8 cellular contexts compared by ENCODE assay signal in genomic region chr1:8987881-8988617, GRCh38. TPM values are rescaled to one million over a fixed set of nuclear protein-coding genes. Genes with fewer than 3 reads are reported as not detected.
DNase-seq lines count a peak whose midpoint lies in the region; ATAC-seq and TF ChIP-seq lines count a peak whose summit lies in the region.

No MANE protein-coding gene starts in this region.

- peak overlapping the region; percentile 52 for H2AFZ ChIP-seq in GM23248

- no peaks in the 10 kb centered on the region for H3K27me3 ChIP-seq in GM23248 (replicated peaks; ENCODE audit: insufficient read depth)
- no peaks in the 10 kb centered on the region for H3K27me3 ChIP-seq in heart right ventricle

- H3K4me2 ChIP-seq in GM23248 (ENCODE audit: unreplicated experiment): no peak overlapping the region

- POLR2A ChIA-PET in activated naive CD8-positive, alpha-beta T cell treated with anti-CD3 and anti-CD28 coated beads, Interleukin-2, amount 10 ng/mL, durations not matched to agents 7 days and 5 days (lab: Charles Lee): interaction anchor here (0.6 to 5.8 kb wide), 15 partner anchors 16 to 1013 kb away, joined by 3 to 298 read pairs (median 10); partner anchors contain the start of genes CA6 and ENO1

- H3K9ac ChIP-seq in GM23248: peak overlapping the region; percentile 4; the same call in 1 of the 2 replicates

- DNase-seq in Ammon's horn (ENCODE audit: low spot score) (peak; percentile 82), GM23248 (peak; percentile 65), heart right ventricle (peak; percentile 31 to 66), retinal pigment epithelial cell (ENCODE audit: low read depth) (no peak), NCI-H2081 treated with DMSO at 0.1 percent for 48 hours (lab: John Stamatoyannopoulos, UW) (no peak)
- DNase-seq in activated naive CD8-positive, alpha-beta T cell treated with anti-CD3 and anti-CD28 coated beads, Interleukin-2, amount 10 ng/mL, durations not matched to agents 7 days and 5 days: peak; percentile 85

- H3K27ac ChIP-seq in GM23248 (peak overlapping the region; percentile 9; the same call in 1 of the 2 replicates), heart right ventricle (peak overlapping the region in 1 of 10 donors; percentile 74)

- H3K9me2 ChIP-seq in GM23248 (ENCODE audit: insufficient read depth): no peaks in the 10 kb centered on the region

- peaks cover 8% of the 10 kb centered on the region; the same call in 1 of the 2 replicates for H3K4me1 ChIP-seq in GM23248 (ENCODE audit: insufficient read depth)
- H3K4me1 ChIP-seq in heart right ventricle: peaks cover 0 to 25% (median 8%) of the 10 kb centered on the region in 9 donors

- H3K36me3 ChIP-seq in GM23248 (ENCODE audit: low read depth): no peaks in the 10 kb centered on the region
- no peaks in the 10 kb centered on the region for H3K36me3 ChIP-seq in heart right ventricle

- no peaks in the 10 kb centered on the region for H3K9me3 ChIP-seq in GM23248 (ENCODE audit: low read depth)
- no peaks in the 10 kb centered on the region for H3K9me3 ChIP-seq in heart right ventricle

- peaks cover 4% of the 10 kb centered on the region for H3K36me3 Mint-ChIP-seq in activated naive CD8-positive, alpha-beta T cell treated with anti-CD3 and anti-CD28 coated beads, Interleukin-2, amount 10 ng/mL, durations not matched to agents 7 days and 5 days

- in situ Hi-C loops in GM23248 (cut with MboI): no loop called here

- 18 to 24% methylated on average over 9 of the region's 9 CpGs for WGBS in GM23248 (ENCODE audit: low coverage in 1 of 2, low lambda C conversion rate in 2 of 2, missing lambda C conversion rate in 2 of 2), 2 experiments
- WGBS in heart right ventricle, 2 donors: 24 to 33% methylated on average over 9 of the region's 9 CpGs

- H3K4me1 Mint-ChIP-seq in activated naive CD8-positive, alpha-beta T cell treated with anti-CD3 and anti-CD28 coated beads, Interleukin-2, amount 10 ng/mL, durations not matched to agents 7 days and 5 days: peaks cover 37% of the 10 kb centered on the region

- H3K4me3 Mint-ChIP-seq in activated naive CD8-positive, alpha-beta T cell treated with anti-CD3 and anti-CD28 coated beads, Interleukin-2, amount 10 ng/mL, durations not matched to agents 7 days and 5 days: peak overlapping the region; percentile 73

- no peaks in the 10 kb centered on the region for H3K9me3 Mint-ChIP-seq in activated naive CD8-positive, alpha-beta T cell treated with anti-CD3 and anti-CD28 coated beads, Interleukin-2, amount 10 ng/mL, durations not matched to agents 7 days and 5 days

- ATAC-seq in SK-N-SH treated with all-trans-retinoic acid at 6 μM for 48 hours (peak; percentile 73), heart right ventricle (peak in 7 of 8 donors; percentile 61 to 79 (median 70)), GM18498 (IDR thresholded peaks at IDR 0.05; ENCODE audit: unreplicated experiment) (no peak)
- ATAC-seq in activated naive CD8-positive, alpha-beta T cell treated with anti-CD3 and anti-CD28 coated beads, Interleukin-2, amount 10 ng/mL, durations not matched to agents 7 days and 5 days (ENCODE audit: low read depth): peak; percentile 53

- intact Hi-C loops in heart right ventricle (cut with DNase I): loop anchor here (1.0 to 5.0 kb wide), 5 partner anchors 66 to 131 kb away; no protein-coding TSS in a partner anchor

- no peaks in the 10 kb centered on the region for H3K79me2 ChIP-seq in GM23248 (ENCODE audit: insufficient read depth)

- H3F3A ChIP-seq in GM23248 (ENCODE audit: insufficient read depth): peaks cover 14% of the 10 kb centered on the region

- H4K20me1 ChIP-seq in GM23248 (ENCODE audit: insufficient read depth): no peaks in the 10 kb centered on the region

- TF ChIP-seq CTCF in heart right ventricle (IDR thresholded peaks at IDR 0.05) (peak; percentile 78 to 96 (median 92)), retinal pigment epithelial cell (conservative IDR thresholded peaks at IDR 0.05; ENCODE audit: low read depth, low read length) (peak; percentile 94)

- H3K4me3 ChIP-seq in GM23248: no peak overlapping the region
- no peak overlapping the region for H3K4me3 ChIP-seq in heart right ventricle
- no peak overlapping the region for H3K4me3 ChIP-seq in retinal pigment epithelial cell (ENCODE audit: low read length)

- H3K27me3 Mint-ChIP-seq in activated naive CD8-positive, alpha-beta T cell treated with anti-CD3 and anti-CD28 coated beads, Interleukin-2, amount 10 ng/mL, durations not matched to agents 7 days and 5 days: peaks cover 2% of the 10 kb centered on the region

- peak overlapping the region; percentile 91 for H3K27ac Mint-ChIP-seq in activated naive CD8-positive, alpha-beta T cell treated with anti-CD3 and anti-CD28 coated beads, Interleukin-2, amount 10 ng/mL, durations not matched to agents 7 days and 5 days

TF ChIP-seq in SK-N-SH treated with all-trans-retinoic acid at 6 μM for 48 hours, 23 proteins besides CTCF, POLR2A, EP300 and RAD21:
- TF ChIP-seq ZFP30 (CRISPR knock-in tag; IDR thresholded peaks at IDR 0.05): no peak
- no peak for TF ChIP-seq RARB (CRISPR knock-in tag; IDR thresholded peaks at IDR 0.05)
- TF ChIP-seq POU6F1 (CRISPR knock-in tag; IDR thresholded peaks at IDR 0.05; ENCODE audit: borderline replicate concordance, low read depth): no peak
- TF ChIP-seq GLIS3 (CRISPR knock-in tag; IDR thresholded peaks at IDR 0.05): no peak
- TF ChIP-seq ESRRG (CRISPR knock-in tag; IDR thresholded peaks at IDR 0.05): no peak
- TF ChIP-seq SNAI2 (CRISPR knock-in tag; IDR thresholded peaks at IDR 0.05): no peak
- no peak for TF ChIP-seq ZNF70 (CRISPR knock-in tag; IDR thresholded peaks at IDR 0.05)
- TF ChIP-seq ZNF565 (CRISPR knock-in tag; conservative IDR thresholded peaks at IDR 0.05; ENCODE audit: low read depth): no peak
- TF ChIP-seq TOX (CRISPR knock-in tag; IDR thresholded peaks at IDR 0.05; ENCODE audit: borderline replicate concordance): no peak
- no peak for TF ChIP-seq ZNF8 (CRISPR knock-in tag; IDR thresholded peaks at IDR 0.05)
- TF ChIP-seq BACH2 (CRISPR knock-in tag; IDR thresholded peaks at IDR 0.05; ENCODE audit: borderline replicate concordance): no peak
- no peak for TF ChIP-seq ZC3H10 (CRISPR knock-in tag; IDR thresholded peaks at IDR 0.05)
- no peak for TF ChIP-seq ISL1 (CRISPR knock-in tag; IDR thresholded peaks at IDR 0.05)
- no peak for TF ChIP-seq PPARA (CRISPR knock-in tag; IDR thresholded peaks at IDR 0.05; ENCODE audit: borderline replicate concordance)

RNA-seq across cellular contexts. Expression of gene SLC2A7, which starts 38.2 kb away (rescaled TPM):
- total RNA-seq in GM23248 (2014; rRNA removed; shearing (Covaris generic)): not detected in 2 replicates
- polyA plus RNA-seq in GM23248 (2016; fragmentation: Nextera tagmentation; extraction: Ambion mirVana) (not detected in 2 replicates), heart right ventricle (not detected)
- under 1 TPM in 1 of 2 experiments, not detected in 1; 0.19 TPM for total RNA-seq in activated naive CD8-positive, alpha-beta T cell treated with anti-CD3 and anti-CD28 coated beads, Interleukin-2, amount 10 ng/mL, durations not matched to agents 7 days and 5 days
- total RNA-seq in heart right ventricle: under 1 TPM in 1 of 10 donors, not detected in 9; 0.16 TPM

RNA-seq across cellular contexts. Expression of gene CA6, which starts 42.4 kb away (rescaled TPM):
- total RNA-seq in GM23248 (2014; rRNA removed; shearing (Covaris generic)): not detected in 2 replicates
- polyA plus RNA-seq in GM23248 (2016; fragmentation: Nextera tagmentation; extraction: Ambion mirVana): not detected in 2 replicates
- 10 to 100 TPM; 37.3 to 41.8 TPM for total RNA-seq in activated naive CD8-positive, alpha-beta T cell treated with anti-CD3 and anti-CD28 coated beads, Interleukin-2, amount 10 ng/mL, durations not matched to agents 7 days and 5 days
- under 1 TPM in 1 of 10 donors, not detected in 9; 0.20 TPM for total RNA-seq in heart right ventricle
- polyA plus RNA-seq in heart right ventricle: not detected

Comparison
In these comparisons a context has a peak if more than half of its experiments do, and no peak if none do; other contexts are left out.
1. DNase-seq: peak in Ammon's horn (single experiment), GM23248 (single experiment), activated naive CD8-positive, alpha-beta T cell treated with anti-CD3 and anti-CD28 coated beads, Interleukin-2, amount 10 ng/mL, durations not matched to agents 7 days and 5 days (single experiment) and heart right ventricle (2 of 2); none in retinal pigment epithelial cell (single experiment) and NCI-H2081 treated with DMSO at 0.1 percent for 48 hours (single experiment).
2. RNA of gene CA6, which starts 42.4 kb away (total RNA-seq): 37.3 to 41.8 TPM in activated naive CD8-positive, alpha-beta T cell treated with anti-CD3 and anti-CD28 coated beads, Interleukin-2, amount 10 ng/mL, durations not matched to agents 7 days and 5 days; not detected in GM23248 and 0.20 TPM in heart right ventricle; every median in the first group is over 10 times any median in the second.